8 cellular contexts compared by ENCODE assay signal in the genomic region with DNA sequence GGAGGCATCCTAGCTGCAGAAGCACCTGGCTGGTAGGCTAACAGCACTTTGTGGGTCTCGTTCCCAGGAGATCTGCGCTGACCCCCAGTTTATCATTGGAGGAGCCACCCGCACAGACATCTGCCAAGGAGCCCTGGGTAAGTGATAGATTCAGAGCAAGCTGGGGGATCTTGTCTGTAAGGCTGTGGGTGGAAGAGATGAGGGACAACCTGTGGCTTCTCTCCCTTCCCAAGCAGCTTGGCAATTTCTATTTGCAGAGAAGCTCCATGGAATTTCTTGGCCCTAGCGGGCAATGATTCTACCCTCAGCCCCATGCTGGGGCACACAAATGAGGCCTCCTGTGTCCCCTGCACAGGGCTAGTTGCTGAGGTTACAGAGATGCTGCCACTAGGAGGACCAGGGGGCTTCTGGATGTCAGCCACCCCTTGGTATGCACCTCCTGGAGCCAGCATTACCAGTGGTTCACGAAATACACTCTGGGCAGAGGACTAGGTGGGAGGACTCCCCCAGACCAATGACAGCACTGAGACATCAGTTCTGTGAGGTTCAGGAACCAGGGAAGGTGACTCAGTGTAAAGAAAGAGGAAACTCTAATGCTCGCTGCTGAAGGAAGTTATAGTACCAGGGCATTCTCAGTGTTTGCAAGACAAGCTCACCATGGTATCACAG. TPM values are rescaled to one million over a fixed set of nuclear protein-coding genes. Genes with fewer than 3 reads are reported as not detected.
DNase-seq lines count a peak whose midpoint lies in the region; ATAC-seq, FAIRE-seq and TF ChIP-seq lines count a peak whose summit lies in the region.

No MANE protein-coding gene starts in this region.

- H3K9ac ChIP-seq in GM23248, result peak overlapping the region; percentile 19; the same call in 1 of the 2 replicates
- no peak overlapping the region for H3K9ac ChIP-seq in PC-3 (ENCODE audit: low read length)

- no TSS peak for BruUV-seq in PC-3 (replicated peaks; lab: Mats Ljungman, UMichigan)

- H3K79me2 ChIP-seq in GM23248 (ENCODE audit: insufficient read depth) (peaks cover 88% of the 10 kb centered on the region), PC-3 (ENCODE audit: low read length) (peaks cover 96% of the 10 kb centered on the region)

- H3K27me3 ChIP-seq in GM23248 (replicated peaks; ENCODE audit: insufficient read depth) (no peaks in the 10 kb centered on the region), PC-3 (ENCODE audit: low read length) (no peaks in the 10 kb centered on the region), bronchial epithelial cell (ENCODE audit: control insufficient read depth, insufficient read depth, low read length) (no peaks in the 10 kb centered on the region), adrenal gland (no peaks in the 10 kb centered on the region)

- CTCF ChIA-PET in PC-3 (lab: Charles Lee), result interaction anchor here (1.5 kb wide), 1 partner anchor 16 kb away, joined by 3 read pairs; no protein-coding TSS in a partner anchor

- POLR2A ChIA-PET in PC-3 (lab: Charles Lee; ENCODE audit: unreplicated experiment), result no interaction called here

- ATAC-seq in PC-3 (peak; percentile 11), HG02973 (IDR thresholded peaks at IDR 0.05; ENCODE audit: unreplicated experiment) (no peak)

- intact Hi-C loops in PC-3 (cut with micrococcal nuclease), result no loop called here
- intact Hi-C loops in adrenal gland (cut with DNase I), result no loop called here

- peak overlapping the region; percentile 90 for H3K27ac ChIP-seq in GM23248
- H3K27ac ChIP-seq in PC-3 (ENCODE audit: low read length), result peak overlapping the region; percentile 1; the same call in 1 of the 2 replicates
- peak overlapping the region in 2 of 5 donors; percentile 2 to 40 for H3K27ac ChIP-seq in adrenal gland

- WGBS in GM23248 (ENCODE audit: low coverage in 1 of 2, low lambda C conversion rate in 2 of 2, missing lambda C conversion rate in 2 of 2), 2 experiments, result 76 to 78% methylated on average over 5 to 6 of the region's 6 CpGs
- WGBS in adrenal gland, 4 donors, result 89 to 92% (median 90%) methylated on average over 5 to 6 of the region's 6 CpGs

- H3K36me3 Mint-ChIP-seq in osteocyte (ENCODE audit: unreplicated experiment), result peaks cover 29% of the 10 kb centered on the region

- H3F3A ChIP-seq in GM23248 (ENCODE audit: insufficient read depth), result peaks cover 86% of the 10 kb centered on the region
- H3F3A ChIP-seq in PC-3 (ENCODE audit: low read length, unreplicated experiment), result peaks cover 13% of the 10 kb centered on the region

- H3K9me2 ChIP-seq in GM23248 (ENCODE audit: insufficient read depth), result no peaks in the 10 kb centered on the region
- H3K9me2 ChIP-seq in PC-3 (replicated peaks; ENCODE audit: low read length), result no peaks in the 10 kb centered on the region

- no peak overlapping the region for H3K4me3 ChIP-seq in GM23248
- H3K4me3 ChIP-seq in PC-3 (ENCODE audit: low read length), result no peak overlapping the region
- H3K4me3 ChIP-seq in bronchial epithelial cell (ENCODE audit: low read depth, low read length), result no peak overlapping the region
- H3K4me3 ChIP-seq in adrenal gland, result no peak overlapping the region

- H3K4me1 ChIP-seq in GM23248 (ENCODE audit: insufficient read depth), result peaks cover 86% of the 10 kb centered on the region
- H3K4me1 ChIP-seq in PC-3 (ENCODE audit: insufficient read depth, low read length), result peaks cover 80% of the 10 kb centered on the region
- H3K4me1 ChIP-seq in adrenal gland (replicated peaks in 1 of 2), result peaks cover 52 to 67% of the 10 kb centered on the region in 2 donors

- peaks cover 4% of the 10 kb centered on the region; the same call in 1 of the 2 replicates for H4K20me1 ChIP-seq in GM23248 (ENCODE audit: insufficient read depth)
- H4K20me1 ChIP-seq in PC-3 (ENCODE audit: low read length), result peaks cover 54% of the 10 kb centered on the region

- no peak for TF ChIP-seq POLR2A in adrenal gland (IDR thresholded peaks at IDR 0.05)

- peaks cover 18% of the 10 kb centered on the region for H3K36me3 ChIP-seq in GM23248 (ENCODE audit: low read depth)
- H3K36me3 ChIP-seq in PC-3 (ENCODE audit: low read depth, low read length), result peaks cover 74% of the 10 kb centered on the region
- H3K36me3 ChIP-seq in bronchial epithelial cell (ENCODE audit: control insufficient read depth, insufficient read depth, low read length), result peaks cover 21% of the 10 kb centered on the region
- H3K36me3 ChIP-seq in adrenal gland (replicated peaks in 1 of 2), result peaks cover 0 to 34% of the 10 kb centered on the region in 2 donors

- no peak for FAIRE-seq in bronchial epithelial cell (lab: Jason Lieb, UNC)

- H2AFZ ChIP-seq in GM23248 (no peak overlapping the region), PC-3 (ENCODE audit: low read length) (no peak overlapping the region)

- no peaks in the 10 kb centered on the region for H3K9me3 ChIP-seq in GM23248 (ENCODE audit: low read depth)
- H3K9me3 ChIP-seq in PC-3 (ENCODE audit: low read length), result no peaks in the 10 kb centered on the region
- H3K9me3 ChIP-seq in adrenal gland (replicated peaks in 1 of 3), result no peaks in the 10 kb centered on the region

- H3K4me2 ChIP-seq in GM23248 (ENCODE audit: unreplicated experiment), result no peak overlapping the region
- H3K4me2 ChIP-seq in PC-3 (ENCODE audit: low read length), result peak overlapping the region; percentile 87

- H3K27me3 Mint-ChIP-seq in osteocyte (ENCODE audit: unreplicated experiment), result no peaks in the 10 kb centered on the region

- in situ Hi-C loops in GM23248 (cut with MboI), result no loop called here

- no peaks in the 10 kb centered on the region for H3K9me3 Mint-ChIP-seq in osteocyte (ENCODE audit: unreplicated experiment)

- peak overlapping the region; percentile 76 for H3K27ac Mint-ChIP-seq in osteocyte (ENCODE audit: unreplicated experiment)

- peaks cover 75% of the 10 kb centered on the region for H3K4me1 Mint-ChIP-seq in osteocyte (ENCODE audit: unreplicated experiment)

- no peak overlapping the region for H3K4me3 Mint-ChIP-seq in osteocyte (ENCODE audit: unreplicated experiment)

- no peak; the same call in 1 of the 2 replicates for TF ChIP-seq CTCF in PC-3 (conservative IDR thresholded peaks at IDR 0.05; ENCODE audit: low read depth, low read length)
- TF ChIP-seq CTCF in bronchial epithelial cell (IDR thresholded peaks at IDR 0.05; ENCODE audit: insufficient read depth, low read length, severe bottlenecking), result no peak
- TF ChIP-seq CTCF in osteocyte (IDR thresholded peaks at IDR 0.05), result no peak
- no peak for TF ChIP-seq CTCF in adrenal gland (IDR thresholded peaks at IDR 0.05)

- DNase-seq in GM23248, result peak; percentile 59
- DNase-seq in PC-3, result peak; percentile 62
- peak; percentile 62 for DNase-seq in bronchial epithelial cell (ENCODE audit: low read depth)
- no peak for DNase-seq in osteocyte (ENCODE audit: extremely low spot score, unreplicated experiment)
- no peak for DNase-seq in C1 segment of cervical spinal cord (lab: John Stamatoyannopoulos, UW)
- DNase-seq in adrenal gland, result no peak
- no peak for DNase-seq in middle frontal gyrus (ENCODE audit: extremely low spot score, low spot score)

RNA-seq across cellular contexts. Expression of gene CAPN2, which starts 5.5 kb away (rescaled TPM):
- 214 and 223 TPM in 2 replicates for total RNA-seq in GM23248 (2014; rRNA removed; shearing (Covaris generic))
- 261 and 272 TPM in 2 replicates for polyA plus RNA-seq in GM23248 (2016; fragmentation: Nextera tagmentation; extraction: Ambion mirVana)
- total RNA-seq in PC-3 (2014; rRNA removed), result 1,259 and 1,457 TPM in 2 replicates
- 353 and 526 TPM in 2 replicates for total RNA-seq in bronchial epithelial cell
- total RNA-seq in osteocyte, result 271 and 278 TPM in 2 replicates
- 100 to 1,000 TPM; 117 to 214 (median 199) TPM for total RNA-seq in adrenal gland
- polyA plus RNA-seq in adrenal gland, result 100 to 1,000 TPM; 110 to 366 (median 258) TPM

RNA-seq across cellular contexts. Expression of gene CAPN8, which starts 52.3 kb away (rescaled TPM):
- total RNA-seq in GM23248 (2014; rRNA removed; shearing (Covaris generic)), result 0.25 TPM in 1 of 2 replicates, not detected in the other
- not detected in 2 replicates for polyA plus RNA-seq in GM23248 (2016; fragmentation: Nextera tagmentation; extraction: Ambion mirVana)
- total RNA-seq in PC-3 (2014; rRNA removed), result 5.9 and 11.1 TPM in 2 replicates
- under 0.01 and 0.26 TPM in 2 replicates for total RNA-seq in bronchial epithelial cell
- total RNA-seq in osteocyte, result not detected in 2 replicates
- total RNA-seq in adrenal gland, result 1 to 10 TPM in 2 of 8 donors, under 1 TPM in 3, not detected in 3; 0.14 to 1.1 (median 0.42) TPM
- 1 to 10 TPM in 1 of 3 donors, under 1 TPM in 1, not detected in 1; 0.53 to 1.7 TPM for polyA plus RNA-seq in adrenal gland

Comparison
In these comparisons a context has a peak if more than half of its experiments do, and no peak if none do; other contexts are left out.
1. DNase-seq: peak in GM23248 (single experiment), PC-3 (single experiment) and bronchial epithelial cell (single experiment); none in osteocyte (single experiment), C1 segment of cervical spinal cord (0 of 14), adrenal gland (0 of 7) and middle frontal gyrus (single experiment).